23 cellular contexts compared by ENCODE assay signal in the genomic region with DNA sequence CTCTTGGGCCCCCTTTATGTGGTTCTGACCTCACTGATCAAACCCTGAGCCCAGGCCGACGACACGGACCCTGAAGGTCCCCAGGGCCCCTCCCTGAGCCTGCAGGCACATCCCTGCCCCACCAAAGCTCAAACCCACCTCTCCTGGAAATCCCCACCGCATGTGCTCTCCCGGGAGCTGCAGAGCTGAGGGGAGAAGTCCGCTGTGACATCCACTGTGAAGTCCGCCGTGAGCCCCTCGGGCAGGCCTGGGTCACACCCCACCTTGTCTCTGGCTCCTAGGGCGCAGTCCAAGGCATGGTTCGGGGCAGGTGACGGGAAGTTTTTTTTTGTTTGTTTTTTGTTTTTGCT.
A peak's percentile ranks its signal among the peaks of the same experiment; 100 is the strongest.
DNase-seq lines count a peak whose midpoint lies in the region; ATAC-seq and TF ChIP-seq lines count a peak whose summit lies in the region.
"Had no signal": no experiment of that assay in that cellular context is flagged by ENCODE, and none has a peak within 500 bp of the region (broad histone marks: within the 10 kb centered on the region; RNA-seq: fewer than 3 reads in every experiment).

No MANE protein-coding gene starts in this region.

- TF ChIP-seq EP300 in sigmoid colon (IDR thresholded peaks at IDR 0.05), result no peak

- TF ChIP-seq POLR2A in sigmoid colon (IDR thresholded peaks at IDR 0.05), result no peak

- intact Hi-C loops in CD14-positive monocyte (cut with micrococcal nuclease) (no loop called here), sigmoid colon (cut with DNase I) (no loop called here)

- H3K9me3 ChIP-seq in BLaER1 (no peaks in the 10 kb centered on the region), sigmoid colon (peaks cover 0 to 1% (median 0%) of the 10 kb centered on the region in 4 donors)
- H3K9me3 ChIP-seq: Caco-2, HAP-1, Peyer's patch had no signal

- peaks cover 1 to 9% (median 6%) of the 10 kb centered on the region in 3 donors for H3K27me3 Mint-ChIP-seq in CD14-positive monocyte (ENCODE audit: low read depth in 3 of 3)

- H3K36me3 ChIP-seq in BLaER1 (no peaks in the 10 kb centered on the region), sigmoid colon (no peaks in the 10 kb centered on the region)
- H3K36me3 ChIP-seq: HAP-1, Peyer's patch had no signal

- peaks cover 33% of the 10 kb centered on the region for H3K4me1 ChIP-seq in BLaER1
- H3K4me1 ChIP-seq in sigmoid colon, result no peaks in the 10 kb centered on the region
- H3K4me1 ChIP-seq: Caco-2, HAP-1 had no signal

- H3K9me3 Mint-ChIP-seq in CD14-positive monocyte, result peaks cover 0 to 9% (median 3%) of the 10 kb centered on the region in 7 donors
- H3K9me3 Mint-ChIP-seq: CD4-positive, alpha-beta memory T cell had no signal

- peak overlapping the region; percentile 51 for H3K4me2 ChIP-seq in BLaER1

- no peak overlapping the region for H3K9ac ChIP-seq in BLaER1
- H3K9ac ChIP-seq: GM23248 had no signal

- H3K27ac Mint-ChIP-seq in CD14-positive monocyte, result no peak overlapping the region
- H3K27ac Mint-ChIP-seq: CD4-positive, alpha-beta memory T cell had no signal

- H3K36me3 Mint-ChIP-seq in CD14-positive monocyte, result no peaks in the 10 kb centered on the region
- H3K36me3 Mint-ChIP-seq: CD4-positive, alpha-beta memory T cell had no signal

- H4K20me1 ChIP-seq in BLaER1, result no peaks in the 10 kb centered on the region

- DNase-seq in CD14-positive monocyte (ENCODE audit: low spot score), result peak; percentile 46
- DNase-seq in iPS-NIHi11 (ENCODE audit: low spot score), result peak; percentile 25
- DNase-seq in sigmoid colon, result peak; percentile 60
- DNase-seq in stimulated activated naive CD4-positive, alpha-beta T cell treated with Interleukin-2 at 50 U/mL for 16 hours (lab: John Stamatoyannopoulos, UW), result no peak
- DNase-seq in NCI-H2196 (lab: John Stamatoyannopoulos, UW; ENCODE audit: unreplicated experiment), result no peak
- DNase-seq: DND-41, GM23248, KBM-7, MM.1S, NCI-H1048, NCI-H1417 treated with DMSO at 0.1 percent for 48 hours, NCI-H187, NCI-H2107, NCI-H2227 treated with DMSO at 0.1 percent for 48 hours, NCI-H524, NCI-H774 had no signal

- 27 to 60% methylated on average over 12 of the region's 12 CpGs for WGBS in sigmoid colon, 2 donors

- TF ChIP-seq CTCF in CD14-positive monocyte (IDR thresholded peaks at IDR 0.05), result no peak
- no peak for TF ChIP-seq CTCF in sigmoid colon (IDR thresholded peaks at IDR 0.05)

- H3K4me3 ChIP-seq in BLaER1, result no peak overlapping the region
- no peak overlapping the region for H3K4me3 ChIP-seq in sigmoid colon
- H3K4me3 ChIP-seq: GM23248, HAP-1, Peyer's patch had no signal

- ATAC-seq in HG03378 (IDR thresholded peaks at IDR 0.05; ENCODE audit: unreplicated experiment), result no peak

- H3K4me1 Mint-ChIP-seq in CD14-positive monocyte, result no peaks in the 10 kb centered on the region
- H3K4me1 Mint-ChIP-seq: CD4-positive, alpha-beta memory T cell had no signal

- H3K27me3 ChIP-seq in BLaER1 (no peaks in the 10 kb centered on the region), sigmoid colon (peaks cover 0 to 42% (median 33%) of the 10 kb centered on the region in 3 donors)
- H3K27me3 ChIP-seq: Peyer's patch had no signal

- no peak overlapping the region for H3K4me3 Mint-ChIP-seq in CD14-positive monocyte
- H3K4me3 Mint-ChIP-seq: CD4-positive, alpha-beta memory T cell had no signal

- no peak overlapping the region for H3K27ac ChIP-seq in BLaER1
- H3K27ac ChIP-seq in sigmoid colon, result no peak overlapping the region
- H3K27ac ChIP-seq: GM23248, HL-60, Peyer's patch had no signal

Comparison
In these comparisons a context has a peak if more than half of its experiments do, and no peak if none do; other contexts are left out.
1. DNase-seq: peak in CD14-positive monocyte (single experiment), iPS-NIHi11 (single experiment) and sigmoid colon (single experiment); none in stimulated activated naive CD4-positive, alpha-beta T cell treated with Interleukin-2 at 50 U/mL for 16 hours (single experiment) and NCI-H2196 (single experiment).